ENCODE assay signal across 10 cellular contexts in the genomic region with DNA sequence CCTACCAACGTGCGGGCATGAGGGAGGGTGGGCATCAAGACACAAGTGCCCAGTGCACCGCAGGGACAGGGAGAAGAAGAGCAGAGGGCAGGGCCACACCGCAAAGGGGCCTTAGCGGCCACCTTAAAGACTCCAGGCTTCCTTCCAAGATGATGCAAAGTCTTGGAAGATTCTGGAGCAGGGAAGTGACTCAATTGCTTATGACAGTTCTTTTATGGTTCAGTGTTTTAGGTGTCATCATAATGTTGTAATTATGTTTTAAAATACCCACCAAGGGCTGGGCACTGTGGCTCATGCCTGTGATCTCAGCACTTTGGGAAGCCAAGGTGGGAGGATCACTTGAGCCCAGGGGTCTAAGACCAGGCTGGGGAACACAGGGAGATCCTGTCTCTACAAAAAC. TPM values are rescaled to one million over a fixed set of nuclear protein-coding genes. Genes with fewer than 3 reads are reported as not detected.
DNase-seq lines count a peak whose midpoint lies in the region; ATAC-seq, FAIRE-seq and TF ChIP-seq lines count a peak whose summit lies in the region.
"Had no signal": no experiment of that assay in that cellular context is flagged by ENCODE, and none has a peak within 500 bp of the region (broad histone marks: within the 10 kb centered on the region; RNA-seq: fewer than 3 reads in every experiment).

No MANE protein-coding gene starts in this region.

- CTCF ChIA-PET in activated CD4-positive, alpha-beta T cell treated with anti-CD3 and anti-CD28 coated beads for 36 hours (lab: Charles Lee): no interaction called here

- no peak for DNase-seq in activated CD4-positive, alpha-beta T cell treated with anti-CD3 and anti-CD28 coated beads for 36 hours
- no peak for DNase-seq in activated CD4-positive, alpha-beta T cell treated with anti-CD3 and anti-CD28 coated beads, Interleukin-2, amount 50 U/mL, for 4 hours
- DNase-seq in RCC 7860 (ENCODE audit: low spot score) (peak; percentile 12), NCI-H2029 treated with DMSO at 0.1 percent for 48 hours (lab: John Stamatoyannopoulos, UW) (no peak), nephron progenitor cell (no peak)
- DNase-seq in central memory CD8-positive, alpha-beta T cell (ENCODE audit: low spot score in 2 of 2): no peak
- no peak for DNase-seq in natural killer cell treated with Interleukin-12 subunit alpha and Interleukin-12 subunit beta and Interleukin-15 and Interleukin-18, amount 100 ng/mL, for 72 hours (ENCODE audit: low spot score)
- DNase-seq in stimulated activated naive CD8-positive, alpha-beta T cell treated with anti-CD3 and anti-CD28 coated beads, Interleukin-15, amount 100 ng/mL, for 72 hours: no peak
- DNase-seq: NCI-H187, upper lobe of right lung had no signal

- peak overlapping the region; percentile 31 for H3K4me3 Mint-ChIP-seq in activated CD4-positive, alpha-beta T cell treated with anti-CD3 and anti-CD28 coated beads for 36 hours
- H3K4me3 Mint-ChIP-seq in central memory CD8-positive, alpha-beta T cell: peak overlapping the region; percentile 81
- H3K4me3 Mint-ChIP-seq in natural killer cell treated with Interleukin-12 subunit alpha and Interleukin-12 subunit beta and Interleukin-15 and Interleukin-18, amount 100 ng/mL, for 72 hours: peak overlapping the region; percentile 84
- peak overlapping the region in 1 of 2 donors; percentile 84 for H3K4me3 Mint-ChIP-seq in stimulated activated naive CD8-positive, alpha-beta T cell treated with anti-CD3 and anti-CD28 coated beads, Interleukin-15, amount 100 ng/mL, for 72 hours
- no peak overlapping the region for H3K4me3 Mint-ChIP-seq in nephron progenitor cell

- no peak for FAIRE-seq in RCC 7860 (lab: Jason Lieb, UNC)

- no peaks in the 10 kb centered on the region for H3K27me3 Mint-ChIP-seq in activated CD4-positive, alpha-beta T cell treated with anti-CD3 and anti-CD28 coated beads for 36 hours
- no peaks in the 10 kb centered on the region for H3K27me3 Mint-ChIP-seq in central memory CD8-positive, alpha-beta T cell
- no peaks in the 10 kb centered on the region for H3K27me3 Mint-ChIP-seq in natural killer cell treated with Interleukin-12 subunit alpha and Interleukin-12 subunit beta and Interleukin-15 and Interleukin-18, amount 100 ng/mL, for 72 hours
- H3K27me3 Mint-ChIP-seq in stimulated activated naive CD8-positive, alpha-beta T cell treated with anti-CD3 and anti-CD28 coated beads, Interleukin-15, amount 100 ng/mL, for 72 hours: no peaks in the 10 kb centered on the region
- peaks cover 41% of the 10 kb centered on the region for H3K27me3 Mint-ChIP-seq in nephron progenitor cell (ENCODE audit: low read depth, poor library complexity)

- peaks cover 12% of the 10 kb centered on the region for H3K9me3 Mint-ChIP-seq in activated CD4-positive, alpha-beta T cell treated with anti-CD3 and anti-CD28 coated beads for 36 hours (ENCODE audit: low read depth)
- H3K9me3 Mint-ChIP-seq in central memory CD8-positive, alpha-beta T cell: no peaks in the 10 kb centered on the region
- no peaks in the 10 kb centered on the region for H3K9me3 Mint-ChIP-seq in natural killer cell treated with Interleukin-12 subunit alpha and Interleukin-12 subunit beta and Interleukin-15 and Interleukin-18, amount 100 ng/mL, for 72 hours
- H3K9me3 Mint-ChIP-seq in stimulated activated naive CD8-positive, alpha-beta T cell treated with anti-CD3 and anti-CD28 coated beads, Interleukin-15, amount 100 ng/mL, for 72 hours: peaks cover 8 to 19% of the 10 kb centered on the region in 2 donors
- H3K9me3 Mint-ChIP-seq in nephron progenitor cell: peaks cover 10% of the 10 kb centered on the region

- POLR2A ChIA-PET in activated CD4-positive, alpha-beta T cell treated with anti-CD3 and anti-CD28 coated beads for 36 hours (lab: Charles Lee): no interaction called here

- TF ChIP-seq CTCF in nephron progenitor cell (IDR thresholded peaks at IDR 0.05): no peak

- peaks cover 15% of the 10 kb centered on the region for H3K36me3 Mint-ChIP-seq in activated CD4-positive, alpha-beta T cell treated with anti-CD3 and anti-CD28 coated beads for 36 hours (ENCODE audit: low read depth)
- H3K36me3 Mint-ChIP-seq in central memory CD8-positive, alpha-beta T cell (ENCODE audit: insufficient read depth): peaks cover 3% of the 10 kb centered on the region
- no peaks in the 10 kb centered on the region for H3K36me3 Mint-ChIP-seq in natural killer cell treated with Interleukin-12 subunit alpha and Interleukin-12 subunit beta and Interleukin-15 and Interleukin-18, amount 100 ng/mL, for 72 hours
- no peaks in the 10 kb centered on the region for H3K36me3 Mint-ChIP-seq in nephron progenitor cell (ENCODE audit: low read depth)

- intact Hi-C loops in activated CD4-positive, alpha-beta T cell treated with anti-CD3 and anti-CD28 coated beads for 36 hours (cut with DNase I, micrococcal nuclease): loop anchor here (5.0 kb wide), 2 partner anchors 42 to 52 kb away; a partner anchor contains a TSS

- ATAC-seq in activated CD4-positive, alpha-beta T cell treated with anti-CD3 and anti-CD28 coated beads for 36 hours: no peak
- ATAC-seq in central memory CD8-positive, alpha-beta T cell (replicated peaks; ENCODE audit: extremely low read depth, poor library complexity, severe bottlenecking): no peak
- no peak for ATAC-seq in natural killer cell treated with Interleukin-12 subunit alpha and Interleukin-12 subunit beta and Interleukin-15 and Interleukin-18, amount 100 ng/mL, for 72 hours
- ATAC-seq in stimulated activated naive CD8-positive, alpha-beta T cell treated with anti-CD3 and anti-CD28 coated beads, Interleukin-15, amount 100 ng/mL, for 72 hours: no peak

- peak overlapping the region; percentile 84 for H3K27ac Mint-ChIP-seq in activated CD4-positive, alpha-beta T cell treated with anti-CD3 and anti-CD28 coated beads for 36 hours
- H3K27ac Mint-ChIP-seq in central memory CD8-positive, alpha-beta T cell (ENCODE audit: low read depth): peak overlapping the region; percentile 90
- peak overlapping the region; percentile 81 to 91 for H3K27ac Mint-ChIP-seq in natural killer cell treated with Interleukin-12 subunit alpha and Interleukin-12 subunit beta and Interleukin-15 and Interleukin-18, amount 100 ng/mL, for 72 hours
- H3K27ac Mint-ChIP-seq in stimulated activated naive CD8-positive, alpha-beta T cell treated with anti-CD3 and anti-CD28 coated beads, Interleukin-15, amount 100 ng/mL, for 72 hours: no peak overlapping the region
- H3K27ac Mint-ChIP-seq in nephron progenitor cell: no peak overlapping the region

- peaks cover 52% of the 10 kb centered on the region for H3K4me1 Mint-ChIP-seq in activated CD4-positive, alpha-beta T cell treated with anti-CD3 and anti-CD28 coated beads for 36 hours
- H3K4me1 Mint-ChIP-seq in central memory CD8-positive, alpha-beta T cell: peaks cover 63% of the 10 kb centered on the region
- H3K4me1 Mint-ChIP-seq in natural killer cell treated with Interleukin-12 subunit alpha and Interleukin-12 subunit beta and Interleukin-15 and Interleukin-18, amount 100 ng/mL, for 72 hours (ENCODE audit: low read depth in 2 of 2): peaks cover 48 to 54% of the 10 kb centered on the region in 2 donors
- peaks cover 53% of the 10 kb centered on the region for H3K4me1 Mint-ChIP-seq in stimulated activated naive CD8-positive, alpha-beta T cell treated with anti-CD3 and anti-CD28 coated beads, Interleukin-15, amount 100 ng/mL, for 72 hours
- peaks cover 62% of the 10 kb centered on the region for H3K4me1 Mint-ChIP-seq in nephron progenitor cell

RNA-seq across cellular contexts. Expression of a gene that starts 44.5 kb away (rescaled TPM):
- total RNA-seq in activated CD4-positive, alpha-beta T cell treated with anti-CD3 and anti-CD28 coated beads for 36 hours: 1 to 10 TPM; 7.5 to 9.6 TPM
- total RNA-seq in natural killer cell treated with Interleukin-12 subunit alpha and Interleukin-12 subunit beta and Interleukin-15 and Interleukin-18, amount 100 ng/mL, for 72 hours: 10 to 100 TPM; 17.0 to 18.0 TPM

RNA-seq across cellular contexts. Expression of a gene that starts 56.5 kb away (rescaled TPM):
- total RNA-seq in activated CD4-positive, alpha-beta T cell treated with anti-CD3 and anti-CD28 coated beads for 36 hours: 10 to 100 TPM; 23.0 to 23.6 TPM
- total RNA-seq in natural killer cell treated with Interleukin-12 subunit alpha and Interleukin-12 subunit beta and Interleukin-15 and Interleukin-18, amount 100 ng/mL, for 72 hours: 10 to 100 TPM; 27.8 to 41.7 TPM

Comparison
In these comparisons a context has a peak if more than half of its experiments do, and no peak if none do; other contexts are left out.
1. H3K27ac Mint-ChIP-seq: peak in activated CD4-positive, alpha-beta T cell treated with anti-CD3 and anti-CD28 coated beads for 36 hours (single experiment), central memory CD8-positive, alpha-beta T cell (single experiment) and natural killer cell treated with Interleukin-12 subunit alpha and Interleukin-12 subunit beta and Interleukin-15 and Interleukin-18, amount 100 ng/mL, for 72 hours (2 of 2); none in stimulated activated naive CD8-positive, alpha-beta T cell treated with anti-CD3 and anti-CD28 coated beads, Interleukin-15, amount 100 ng/mL, for 72 hours (0 of 2) and nephron progenitor cell (single experiment).